31 cellular contexts compared by ENCODE assay signal in the genomic region with DNA sequence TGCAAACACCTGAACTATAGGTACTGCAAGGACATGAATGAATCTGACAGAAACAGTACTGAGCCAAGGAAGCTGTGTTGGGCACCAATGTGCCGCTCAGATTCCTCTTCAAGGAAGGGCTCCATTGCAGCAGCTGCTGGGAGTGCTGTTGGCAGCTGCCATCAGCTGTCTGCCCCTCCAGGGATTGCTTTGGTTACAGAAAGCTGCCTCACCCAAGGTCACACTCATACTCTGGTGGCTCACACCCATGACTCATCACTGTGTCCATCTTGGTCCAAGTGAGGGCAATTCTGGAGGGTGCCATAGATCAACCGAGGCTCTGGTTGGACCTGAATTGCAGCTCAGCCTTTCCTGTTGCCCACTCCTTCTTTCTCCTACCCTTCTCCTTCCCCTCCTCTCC. TPM values are rescaled to one million over a fixed set of nuclear protein-coding genes. Genes with fewer than 3 reads are reported as not detected.
DNase-seq lines count a peak whose midpoint lies in the region; ATAC-seq lines count a peak whose summit lies in the region.
"Had no signal": no experiment of that assay in that cellular context is flagged by ENCODE, and none has a peak within 500 bp of the region (broad histone marks: within the 10 kb centered on the region; RNA-seq: fewer than 3 reads in every experiment).

No MANE protein-coding gene starts in this region.

- no peak overlapping the region for H3K4me2 ChIP-seq in GM23248 (ENCODE audit: unreplicated experiment)
- H3K4me2 ChIP-seq: BLaER1, KMS-11 had no signal

- H3K4me3 ChIP-seq in GM23248: no peak overlapping the region
- H3K4me3 ChIP-seq in SJCRH30: no peak overlapping the region
- H3K4me3 ChIP-seq: BLaER1, cardiac muscle cell, gastroesophageal sphincter, lung, tibial nerve had no signal

- DNase-seq in activated CD4-positive, alpha-beta T cell treated with anti-CD3 and anti-CD28 coated beads, Interleukin-2, amount 10 ng/mL, durations not matched to agents 24 days and 14 days: peak; percentile 35
- DNase-seq in activated CD4-positive, alpha-beta T cell treated with anti-CD3 and anti-CD28 coated beads, Interleukin-2, amount 10 ng/mL, durations not matched to agents 7 days and 5 days: no peak
- peak; percentile 27 for DNase-seq in GM23248
- DNase-seq in SJCRH30: peak; percentile 73 to 76
- DNase-seq in retina: peak; percentile 28
- no peak for DNase-seq in NK-92 (lab: John Stamatoyannopoulos, UW; ENCODE audit: unreplicated experiment)
- no peak for DNase-seq in AG08395 (ENCODE audit: low spot score)
- DNase-seq: activated CD4-positive, alpha-beta T cell treated with anti-CD3 and anti-CD28 coated beads, Interleukin-2, amount 50 U/mL, for 48 hours; activated CD4-positive, CD25-positive, alpha-beta regulatory T cell; activated T-cell treated with anti-CD3 and anti-CD28 coated beads, Interleukin-2, amount 50 U/mL, for 72 hours; DMS79 treated with DMSO at 0.1 percent for 48 hours; H7; hippocampal formation; MV-4-11; NCI-H146; NCI-H2107; NCI-H510A treated with DMSO at 0.1 percent for 48 hours; nephron progenitor cell; T-cell had no signal

- ATAC-seq in GM18867 (IDR thresholded peaks at IDR 0.05; ENCODE audit: unreplicated experiment): no peak
- ATAC-seq: activated T-cell treated with anti-CD3 and anti-CD28 coated beads, Interleukin-2, amount 50 U/mL, for 72 hours; gastroesophageal sphincter; Panc1; stimulated activated effector memory CD8-positive, alpha-beta T cell treated with anti-CD3 and anti-CD28 coated beads, Interleukin-12 subunit alpha, Interleukin-12 subunit beta, amount 100 ng/mL, for 72 hours; T-cell had no signal

- H4K20me1 ChIP-seq in GM23248 (ENCODE audit: insufficient read depth): no peaks in the 10 kb centered on the region
- H4K20me1 ChIP-seq: BLaER1 had no signal

- H3K27ac ChIP-seq in GM23248: no peak overlapping the region
- H3K27ac ChIP-seq in SJCRH30: 0 out of 2 replicates have a peak overlapping the region, but pooled peaks have one; percentile 2
- H3K27ac ChIP-seq: BLaER1, cardiac muscle cell, gastroesophageal sphincter, KMS-11, tibial nerve had no signal

- H2AFZ ChIP-seq in GM23248: no peak overlapping the region

- H3F3A ChIP-seq in GM23248 (ENCODE audit: insufficient read depth): no peaks in the 10 kb centered on the region

- in situ Hi-C loops in GM23248 (cut with MboI): no loop called here

- H3K9me3 ChIP-seq in GM23248 (ENCODE audit: low read depth) (peaks cover 2% of the 10 kb centered on the region), SJCRH30 (replicated peaks) (no peaks in the 10 kb centered on the region)
- H3K9me3 ChIP-seq: BLaER1, gastroesophageal sphincter, tibial nerve had no signal

- H3K79me2 ChIP-seq in GM23248 (ENCODE audit: insufficient read depth): no peaks in the 10 kb centered on the region

- H3K27me3 Mint-ChIP-seq in activated CD4-positive, alpha-beta T cell treated with anti-CD3 and anti-CD28 coated beads, Interleukin-2, amount 10 ng/mL, durations not matched to agents 24 days and 14 days: peaks cover 26% of the 10 kb centered on the region
- H3K27me3 Mint-ChIP-seq in activated CD4-positive, alpha-beta T cell treated with anti-CD3 and anti-CD28 coated beads, Interleukin-2, amount 10 ng/mL, durations not matched to agents 7 days and 5 days: peaks cover 10% of the 10 kb centered on the region

- peaks cover 3% of the 10 kb centered on the region for H3K9me3 Mint-ChIP-seq in activated CD4-positive, alpha-beta T cell treated with anti-CD3 and anti-CD28 coated beads, Interleukin-2, amount 10 ng/mL, durations not matched to agents 24 days and 14 days
- no peaks in the 10 kb centered on the region for H3K9me3 Mint-ChIP-seq in activated CD4-positive, alpha-beta T cell treated with anti-CD3 and anti-CD28 coated beads, Interleukin-2, amount 10 ng/mL, durations not matched to agents 7 days and 5 days
- H3K9me3 Mint-ChIP-seq: activated T-cell treated with anti-CD3 and anti-CD28 coated beads, Interleukin-2, amount 50 U/mL, for 72 hours; nephron progenitor cell; stimulated activated effector memory CD8-positive, alpha-beta T cell treated with anti-CD3 and anti-CD28 coated beads, Interleukin-12 subunit alpha, Interleukin-12 subunit beta, amount 100 ng/mL, for 72 hours; T-cell had no signal

- no peaks in the 10 kb centered on the region for H3K4me1 ChIP-seq in GM23248 (ENCODE audit: insufficient read depth)
- peaks cover 9% of the 10 kb centered on the region for H3K4me1 ChIP-seq in SJCRH30
- H3K4me1 ChIP-seq: gastroesophageal sphincter, tibial nerve had no signal

- no peaks in the 10 kb centered on the region for H3K36me3 Mint-ChIP-seq in activated CD4-positive, alpha-beta T cell treated with anti-CD3 and anti-CD28 coated beads, Interleukin-2, amount 10 ng/mL, durations not matched to agents 24 days and 14 days (ENCODE audit: low read depth)
- H3K36me3 Mint-ChIP-seq in activated CD4-positive, alpha-beta T cell treated with anti-CD3 and anti-CD28 coated beads, Interleukin-2, amount 10 ng/mL, durations not matched to agents 7 days and 5 days (ENCODE audit: low read depth): no peaks in the 10 kb centered on the region
- H3K36me3 Mint-ChIP-seq: stimulated activated effector memory CD8-positive, alpha-beta T cell treated with anti-CD3 and anti-CD28 coated beads, Interleukin-12 subunit alpha, Interleukin-12 subunit beta, amount 100 ng/mL, for 72 hours; T-cell had no signal

- no peaks in the 10 kb centered on the region for H3K4me1 Mint-ChIP-seq in activated CD4-positive, alpha-beta T cell treated with anti-CD3 and anti-CD28 coated beads, Interleukin-2, amount 10 ng/mL, durations not matched to agents 24 days and 14 days
- no peaks in the 10 kb centered on the region for H3K4me1 Mint-ChIP-seq in activated CD4-positive, alpha-beta T cell treated with anti-CD3 and anti-CD28 coated beads, Interleukin-2, amount 10 ng/mL, durations not matched to agents 7 days and 5 days
- H3K4me1 Mint-ChIP-seq: nephron progenitor cell; stimulated activated effector memory CD8-positive, alpha-beta T cell treated with anti-CD3 and anti-CD28 coated beads, Interleukin-12 subunit alpha, Interleukin-12 subunit beta, amount 100 ng/mL, for 72 hours; T-cell had no signal

- H3K36me3 ChIP-seq in GM23248 (ENCODE audit: low read depth): no peaks in the 10 kb centered on the region
- no peaks in the 10 kb centered on the region for H3K36me3 ChIP-seq in SJCRH30
- H3K36me3 ChIP-seq: BLaER1, cardiac muscle cell, gastroesophageal sphincter, tibial nerve had no signal

- POLR2A ChIA-PET in activated CD4-positive, alpha-beta T cell treated with anti-CD3 and anti-CD28 coated beads, Interleukin-2, amount 10 ng/mL, durations not matched to agents 7 days and 5 days (lab: Charles Lee): no interaction called here

- H3K27ac Mint-ChIP-seq in activated CD4-positive, alpha-beta T cell treated with anti-CD3 and anti-CD28 coated beads, Interleukin-2, amount 10 ng/mL, durations not matched to agents 24 days and 14 days: no peak overlapping the region
- no peak overlapping the region for H3K27ac Mint-ChIP-seq in activated CD4-positive, alpha-beta T cell treated with anti-CD3 and anti-CD28 coated beads, Interleukin-2, amount 10 ng/mL, durations not matched to agents 7 days and 5 days
- H3K27ac Mint-ChIP-seq: activated T-cell treated with anti-CD3 and anti-CD28 coated beads, Interleukin-2, amount 50 U/mL, for 72 hours; nephron progenitor cell; stimulated activated effector memory CD8-positive, alpha-beta T cell treated with anti-CD3 and anti-CD28 coated beads, Interleukin-12 subunit alpha, Interleukin-12 subunit beta, amount 100 ng/mL, for 72 hours; T-cell had no signal

- H3K9ac ChIP-seq in GM23248: no peak overlapping the region
- H3K9ac ChIP-seq: BLaER1, KMS-11 had no signal

- H3K27me3 ChIP-seq in GM23248 (replicated peaks; ENCODE audit: insufficient read depth): no peaks in the 10 kb centered on the region
- H3K27me3 ChIP-seq in SJCRH30: no peaks in the 10 kb centered on the region
- H3K27me3 ChIP-seq: BLaER1, cardiac muscle cell, tibial nerve had no signal

- no peak overlapping the region for H3K4me3 Mint-ChIP-seq in activated CD4-positive, alpha-beta T cell treated with anti-CD3 and anti-CD28 coated beads, Interleukin-2, amount 10 ng/mL, durations not matched to agents 24 days and 14 days
- H3K4me3 Mint-ChIP-seq in activated CD4-positive, alpha-beta T cell treated with anti-CD3 and anti-CD28 coated beads, Interleukin-2, amount 10 ng/mL, durations not matched to agents 7 days and 5 days: no peak overlapping the region
- H3K4me3 Mint-ChIP-seq: activated T-cell treated with anti-CD3 and anti-CD28 coated beads, Interleukin-2, amount 50 U/mL, for 72 hours; nephron progenitor cell; stimulated activated effector memory CD8-positive, alpha-beta T cell treated with anti-CD3 and anti-CD28 coated beads, Interleukin-12 subunit alpha, Interleukin-12 subunit beta, amount 100 ng/mL, for 72 hours; T-cell had no signal

- CTCF ChIA-PET in activated CD4-positive, alpha-beta T cell treated with anti-CD3 and anti-CD28 coated beads, Interleukin-2, amount 10 ng/mL, durations not matched to agents 7 days and 5 days (lab: Charles Lee): interaction anchor here (0.8 kb wide), 1 partner anchor 9 kb away, joined by 3 read pairs; no protein-coding TSS in a partner anchor

- H3K9me2 ChIP-seq in GM23248 (ENCODE audit: insufficient read depth): no peaks in the 10 kb centered on the region

- intact Hi-C loops in activated CD4-positive, alpha-beta T cell treated with anti-CD3 and anti-CD28 coated beads, Interleukin-2, amount 10 ng/mL, durations not matched to agents 24 days and 14 days (cut with micrococcal nuclease): no loop called here

- 73 to 83% methylated on average over 2 of the region's 2 CpGs for WGBS in GM23248 (ENCODE audit: low coverage in 1 of 2, low lambda C conversion rate in 2 of 2, missing lambda C conversion rate in 2 of 2), 2 experiments

RNA-seq across cellular contexts. Expression of a gene that starts 24.4 kb away (rescaled TPM):
- not detected in 2 replicates for total RNA-seq in activated CD4-positive, alpha-beta T cell treated with anti-CD3 and anti-CD28 coated beads, Interleukin-2, amount 10 ng/mL, durations not matched to agents 24 days and 14 days
- total RNA-seq in activated CD4-positive, alpha-beta T cell treated with anti-CD3 and anti-CD28 coated beads, Interleukin-2, amount 10 ng/mL, durations not matched to agents 7 days and 5 days: not detected
- total RNA-seq in GM23248 (2014; rRNA removed; shearing (Covaris generic)): not detected in 2 replicates
- not detected in 2 replicates for polyA plus RNA-seq in GM23248 (2016; fragmentation: Nextera tagmentation; extraction: Ambion mirVana)
- 0.10 and 0.18 TPM in 2 replicates for total RNA-seq in SJCRH30 (2014; rRNA removed; shearing (Covaris generic))
- total RNA-seq: activated T-cell treated with anti-CD3 and anti-CD28 coated beads, Interleukin-2, amount 50 U/mL, for 72 hours; endothelial cell of umbilical vein; gastroesophageal sphincter; osteocyte; skeletal muscle tissue; T-cell; tibial nerve had no signal
- polyA plus RNA-seq: cardiac muscle cell, endothelial cell of umbilical vein had no signal

RNA-seq across cellular contexts. Expression of a gene that starts 38.5 kb away (rescaled TPM):
- total RNA-seq in activated CD4-positive, alpha-beta T cell treated with anti-CD3 and anti-CD28 coated beads, Interleukin-2, amount 10 ng/mL, durations not matched to agents 24 days and 14 days: 41.5 and 45.6 TPM in 2 replicates
- total RNA-seq in activated CD4-positive, alpha-beta T cell treated with anti-CD3 and anti-CD28 coated beads, Interleukin-2, amount 10 ng/mL, durations not matched to agents 7 days and 5 days: 100 to 1,000 TPM; 139 to 141 TPM
- total RNA-seq in GM23248 (2014; rRNA removed; shearing (Covaris generic)): 10.9 and 13.2 TPM in 2 replicates
- polyA plus RNA-seq in GM23248 (2016; fragmentation: Nextera tagmentation; extraction: Ambion mirVana): 13.5 and 13.9 TPM in 2 replicates
- total RNA-seq in SJCRH30 (2014; rRNA removed; shearing (Covaris generic)): 86.1 and 90.8 TPM in 2 replicates

Comparison
In these comparisons a context has a peak if more than half of its experiments do, and no peak if none do; other contexts are left out.
1. DNase-seq: peak in activated CD4-positive, alpha-beta T cell treated with anti-CD3 and anti-CD28 coated beads, Interleukin-2, amount 10 ng/mL, durations not matched to agents 24 days and 14 days (single experiment), GM23248 (single experiment), SJCRH30 (2 of 2) and retina (single experiment); none in activated CD4-positive, alpha-beta T cell treated with anti-CD3 and anti-CD28 coated beads, Interleukin-2, amount 10 ng/mL, durations not matched to agents 7 days and 5 days (single experiment), NK-92 (single experiment) and AG08395 (single experiment).